9 cellular contexts compared by ENCODE assay signal in genomic region chr3:101836907-101837598, GRCh38. TPM values are rescaled to one million over a fixed set of nuclear protein-coding genes. Genes with fewer than 3 reads are reported as not detected.
DNase-seq lines count a peak whose midpoint lies in the region; ATAC-seq and TF ChIP-seq lines count a peak whose summit lies in the region.
"Had no signal": no experiment of that assay in that cellular context is flagged by ENCODE, and none has a peak within 500 bp of the region (broad histone marks: within the 10 kb centered on the region; RNA-seq: fewer than 3 reads in every experiment).

No MANE protein-coding gene starts in this region.

- no peak overlapping the region for H3K27ac ChIP-seq in upper lobe of right lung

- POLR2A ChIA-PET in GM10248 (lab: Yijun Ruan, JAX) = interaction anchor here (1.0 to 5.8 kb wide), 2 partner anchors 9 to 12 kb away, joined by 5 to 42 read pairs; partner anchors contain the start of gene NFKBIZ

- peaks cover 16% of the 10 kb centered on the region for H3K36me3 Mint-ChIP-seq in activated naive CD8-positive, alpha-beta T cell
- H3K36me3 Mint-ChIP-seq in activated naive CD8-positive, alpha-beta T cell treated with anti-CD3 and anti-CD28 coated beads for 36 hours = peaks cover 70% of the 10 kb centered on the region

- in situ Hi-C loops in ACHN (cut with HindIII; ENCODE audit: low pct_ligation_motif_present, low pct_unique_long_range_greater_than_20kb, low sequenced_read_pairs) = no loop called here

- no peaks in the 10 kb centered on the region for H3K36me3 ChIP-seq in upper lobe of right lung

- no peaks in the 10 kb centered on the region for H3K9me3 ChIP-seq in upper lobe of right lung

- peaks cover 2% of the 10 kb centered on the region for H3K9me3 Mint-ChIP-seq in activated naive CD8-positive, alpha-beta T cell (ENCODE audit: low read depth)
- H3K9me3 Mint-ChIP-seq in activated naive CD8-positive, alpha-beta T cell treated with anti-CD3 and anti-CD28 coated beads for 36 hours = peaks cover 2% of the 10 kb centered on the region

- peaks cover 11% of the 10 kb centered on the region for H3K4me1 ChIP-seq in upper lobe of right lung

- peaks cover 46% of the 10 kb centered on the region for H3K4me1 Mint-ChIP-seq in activated naive CD8-positive, alpha-beta T cell (ENCODE audit: low read depth)
- H3K4me1 Mint-ChIP-seq in activated naive CD8-positive, alpha-beta T cell treated with anti-CD3 and anti-CD28 coated beads for 36 hours = peaks cover 57% of the 10 kb centered on the region

- DNase-seq in activated naive CD8-positive, alpha-beta T cell treated with anti-CD3 and anti-CD28 coated beads for 36 hours = no peak
- DNase-seq in OCI-M1 (lab: John Stamatoyannopoulos, UW) (peak; percentile 25), fibroblast of the aortic adventitia (ENCODE audit: low read depth) (peak; percentile 90), upper lobe of right lung (no peak), ACHN (no peak), GM10248 (ENCODE audit: extremely low spot score) (no peak)

- H3K27me3 Mint-ChIP-seq in activated naive CD8-positive, alpha-beta T cell = no peaks in the 10 kb centered on the region
- no peaks in the 10 kb centered on the region for H3K27me3 Mint-ChIP-seq in activated naive CD8-positive, alpha-beta T cell treated with anti-CD3 and anti-CD28 coated beads for 36 hours

- no peaks in the 10 kb centered on the region for H3K27me3 ChIP-seq in upper lobe of right lung

- peak overlapping the region; percentile 22 for H3K27ac Mint-ChIP-seq in activated naive CD8-positive, alpha-beta T cell
- no peak overlapping the region for H3K27ac Mint-ChIP-seq in activated naive CD8-positive, alpha-beta T cell treated with anti-CD3 and anti-CD28 coated beads for 36 hours
- H3K27ac Mint-ChIP-seq: T-helper 1 cell treated with Interleukin-12 subunit alpha and Interleukin-12 subunit beta and Interleukin-4 antibody, amounts not matched to agents 30 μg/mL and 1 μg/mL, for 36 hours had no signal

- H3K4me3 ChIP-seq in fibroblast of the aortic adventitia (ENCODE audit: low read depth, low read length) (no peak overlapping the region), upper lobe of right lung (no peak overlapping the region)

- CTCF ChIA-PET in GM10248 (lab: Yijun Ruan, JAX) = interaction anchor here (1.1 to 2.7 kb wide), 3 partner anchors 12 to 392 kb away, joined by 4 to 6 read pairs (median 5); partner anchors contain the start of gene NFKBIZ

- peak; percentile 73 for ATAC-seq in upper lobe of right lung
- no peak for ATAC-seq in GM19452 (IDR thresholded peaks at IDR 0.05; ENCODE audit: unreplicated experiment)

- intact Hi-C loops in upper lobe of right lung (cut with DNase I) = no loop called here

- TF ChIP-seq CTCF in fibroblast of the aortic adventitia (IDR thresholded peaks at IDR 0.05; ENCODE audit: insufficient read depth, low read length) (no peak), upper lobe of right lung (IDR thresholded peaks at IDR 0.05) (no peak), GM10248 (IDR thresholded peaks at IDR 0.05; ENCODE audit: control extremely low read depth, extremely low read depth, low read depth, missing control alignments) (no peak)

- H3K4me3 Mint-ChIP-seq in activated naive CD8-positive, alpha-beta T cell = no peak overlapping the region
- no peak overlapping the region for H3K4me3 Mint-ChIP-seq in activated naive CD8-positive, alpha-beta T cell treated with anti-CD3 and anti-CD28 coated beads for 36 hours
- H3K4me3 Mint-ChIP-seq: T-helper 1 cell treated with Interleukin-12 subunit alpha and Interleukin-12 subunit beta and Interleukin-4 antibody, amounts not matched to agents 30 μg/mL and 1 μg/mL, for 36 hours had no signal

RNA-seq across cellular contexts. Expression of gene NFKBIZ, which starts 12.3 kb away (rescaled TPM):
- 10 to 100 TPM; 57.7 to 58.8 TPM for total RNA-seq in activated naive CD8-positive, alpha-beta T cell treated with anti-CD3 and anti-CD28 coated beads for 36 hours
- total RNA-seq in fibroblast of the aortic adventitia (ENCODE audit: low replicate concordance) = 17.5 and 38.3 TPM in 2 replicates
- total RNA-seq in upper lobe of right lung = 87.7 TPM

RNA-seq across cellular contexts. Expression of gene NXPE3, which starts 58.0 kb away (rescaled TPM):
- total RNA-seq in activated naive CD8-positive, alpha-beta T cell treated with anti-CD3 and anti-CD28 coated beads for 36 hours = 10 to 100 TPM; 19.9 to 22.5 TPM
- total RNA-seq in fibroblast of the aortic adventitia (ENCODE audit: low replicate concordance) = 8.6 and 19.7 TPM in 2 replicates
- 15.9 TPM for total RNA-seq in upper lobe of right lung

Comparison
In these comparisons a context has a peak if more than half of its experiments do, and no peak if none do; other contexts are left out.
1. DNase-seq: peak in OCI-M1 (single experiment) and fibroblast of the aortic adventitia (single experiment); none in activated naive CD8-positive, alpha-beta T cell treated with anti-CD3 and anti-CD28 coated beads for 36 hours (single experiment), upper lobe of right lung (single experiment), ACHN (single experiment) and GM10248 (single experiment).